Comparison of ENCODE assay signal across 1 cellular context in the genomic region with DNA sequence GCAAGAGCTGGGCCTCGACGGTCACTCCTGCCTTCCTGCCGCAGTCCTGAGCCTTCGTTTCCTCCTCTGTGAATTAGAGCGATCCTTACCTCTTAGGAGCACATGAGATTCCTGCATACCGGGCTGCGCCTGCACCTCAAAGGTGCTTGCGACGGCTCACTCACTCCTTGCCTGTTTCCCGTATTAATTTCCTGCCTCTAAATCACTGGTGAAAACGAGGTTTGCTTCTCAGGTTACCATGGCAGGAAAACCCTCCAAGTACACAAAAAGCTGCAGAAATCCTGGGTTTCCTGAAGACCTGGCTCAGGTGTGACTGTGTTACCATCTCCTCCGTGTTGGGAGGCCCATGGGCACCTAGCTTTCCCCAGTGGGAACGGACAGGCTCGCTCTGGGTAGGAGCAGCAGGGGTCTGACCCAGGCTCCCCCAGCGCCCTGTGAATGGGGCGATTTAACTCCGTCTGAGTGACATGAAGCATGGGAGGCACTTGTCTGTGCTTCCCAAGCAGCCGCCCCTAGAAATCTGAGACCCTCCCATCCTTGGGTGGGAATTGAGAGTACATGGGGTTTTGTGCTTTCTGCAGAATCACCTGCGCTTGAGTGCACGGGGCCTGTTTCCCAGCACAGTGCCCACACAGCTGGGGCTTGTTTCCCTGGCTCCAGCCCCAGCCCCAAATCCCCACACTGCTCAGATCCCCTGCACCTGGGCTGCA.
TF ChIP-seq lines count a peak whose summit lies in the region.

No MANE protein-coding gene starts in this region.

TF ChIP-seq in GM23338, 12 proteins besides CTCF, POLR2A, EP300 and RAD21 (continued from another document):
- TF ChIP-seq, protein P1, sequence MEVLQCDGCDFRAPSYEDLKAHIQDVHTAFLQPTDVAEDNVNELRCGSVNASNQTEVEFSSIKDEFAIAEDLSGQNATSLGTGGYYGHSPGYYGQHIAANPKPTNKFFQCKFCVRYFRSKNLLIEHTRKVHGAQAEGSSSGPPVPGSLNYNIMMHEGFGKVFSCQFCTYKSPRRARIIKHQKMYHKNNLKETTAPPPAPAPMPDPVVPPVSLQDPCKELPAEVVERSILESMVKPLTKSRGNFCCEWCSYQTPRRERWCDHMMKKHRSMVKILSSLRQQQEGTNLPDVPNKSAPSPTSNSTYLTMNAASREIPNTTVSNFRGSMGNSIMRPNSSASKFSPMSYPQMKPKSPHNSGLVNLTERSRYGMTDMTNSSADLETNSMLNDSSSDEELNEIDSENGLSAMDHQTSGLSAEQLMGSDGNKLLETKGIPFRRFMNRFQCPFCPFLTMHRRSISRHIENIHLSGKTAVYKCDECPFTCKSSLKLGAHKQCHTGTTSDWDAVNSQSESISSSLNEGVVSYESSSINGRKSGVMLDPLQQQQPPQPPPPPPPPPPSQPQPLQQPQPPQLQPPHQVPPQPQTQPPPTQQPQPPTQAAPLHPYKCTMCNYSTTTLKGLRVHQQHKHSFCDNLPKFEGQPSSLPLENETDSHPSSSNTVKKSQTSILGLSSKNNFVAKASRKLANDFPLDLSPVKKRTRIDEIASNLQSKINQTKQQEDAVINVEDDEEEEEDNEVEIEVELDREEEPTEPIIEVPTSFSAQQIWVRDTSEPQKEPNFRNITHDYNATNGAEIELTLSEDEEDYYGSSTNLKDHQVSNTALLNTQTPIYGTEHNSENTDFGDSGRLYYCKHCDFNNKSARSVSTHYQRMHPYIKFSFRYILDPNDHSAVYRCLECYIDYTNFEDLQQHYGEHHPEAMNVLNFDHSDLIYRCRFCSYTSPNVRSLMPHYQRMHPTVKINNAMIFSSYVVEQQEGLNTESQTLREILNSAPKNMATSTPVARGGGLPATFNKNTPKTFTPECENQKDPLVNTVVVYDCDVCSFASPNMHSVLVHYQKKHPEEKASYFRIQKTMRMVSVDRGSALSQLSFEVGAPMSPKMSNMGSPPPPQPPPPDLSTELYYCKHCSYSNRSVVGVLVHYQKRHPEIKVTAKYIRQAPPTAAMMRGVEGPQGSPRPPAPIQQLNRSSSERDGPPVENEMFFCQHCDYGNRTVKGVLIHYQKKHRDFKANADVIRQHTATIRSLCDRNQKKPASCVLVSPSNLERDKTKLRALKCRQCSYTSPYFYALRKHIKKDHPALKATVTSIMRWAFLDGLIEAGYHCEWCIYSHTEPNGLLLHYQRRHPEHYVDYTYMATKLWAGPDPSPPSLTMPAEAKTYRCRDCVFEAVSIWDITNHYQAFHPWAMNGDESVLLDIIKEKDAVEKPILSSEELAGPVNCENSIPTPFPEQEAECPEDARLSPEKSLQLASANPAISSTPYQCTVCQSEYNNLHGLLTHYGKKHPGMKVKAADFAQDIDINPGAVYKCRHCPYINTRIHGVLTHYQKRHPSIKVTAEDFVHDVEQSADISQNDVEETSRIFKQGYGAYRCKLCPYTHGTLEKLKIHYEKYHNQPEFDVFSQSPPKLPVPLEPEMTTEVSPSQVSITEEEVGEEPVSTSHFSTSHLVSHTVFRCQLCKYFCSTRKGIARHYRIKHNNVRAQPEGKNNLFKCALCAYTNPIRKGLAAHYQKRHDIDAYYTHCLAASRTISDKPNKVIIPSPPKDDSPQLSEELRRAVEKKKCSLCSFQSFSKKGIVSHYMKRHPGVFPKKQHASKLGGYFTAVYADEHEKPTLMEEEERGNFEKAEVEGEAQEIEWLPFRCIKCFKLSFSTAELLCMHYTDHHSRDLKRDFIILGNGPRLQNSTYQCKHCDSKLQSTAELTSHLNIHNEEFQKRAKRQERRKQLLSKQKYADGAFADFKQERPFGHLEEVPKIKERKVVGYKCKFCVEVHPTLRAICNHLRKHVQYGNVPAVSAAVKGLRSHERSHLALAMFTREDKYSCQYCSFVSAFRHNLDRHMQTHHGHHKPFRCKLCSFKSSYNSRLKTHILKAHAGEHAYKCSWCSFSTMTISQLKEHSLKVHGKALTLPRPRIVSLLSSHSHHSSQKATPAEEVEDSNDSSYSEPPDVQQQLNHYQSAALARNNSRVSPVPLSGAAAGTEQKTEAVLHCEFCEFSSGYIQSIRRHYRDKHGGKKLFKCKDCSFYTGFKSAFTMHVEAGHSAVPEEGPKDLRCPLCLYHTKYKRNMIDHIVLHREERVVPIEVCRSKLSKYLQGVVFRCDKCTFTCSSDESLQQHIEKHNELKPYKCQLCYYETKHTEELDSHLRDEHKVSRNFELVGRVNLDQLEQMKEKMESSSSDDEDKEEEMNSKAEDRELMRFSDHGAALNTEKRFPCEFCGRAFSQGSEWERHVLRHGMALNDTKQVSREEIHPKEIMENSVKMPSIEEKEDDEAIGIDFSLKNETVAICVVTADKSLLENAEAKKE (CRISPR knock-in tag; IDR thresholded peaks at IDR 0.05), result no peak
- TF ChIP-seq EZH2 (IDR thresholded peaks at IDR 0.05; ENCODE audit: low read depth, unreplicated experiment), result no peak
